In the genomic region with DNA sequence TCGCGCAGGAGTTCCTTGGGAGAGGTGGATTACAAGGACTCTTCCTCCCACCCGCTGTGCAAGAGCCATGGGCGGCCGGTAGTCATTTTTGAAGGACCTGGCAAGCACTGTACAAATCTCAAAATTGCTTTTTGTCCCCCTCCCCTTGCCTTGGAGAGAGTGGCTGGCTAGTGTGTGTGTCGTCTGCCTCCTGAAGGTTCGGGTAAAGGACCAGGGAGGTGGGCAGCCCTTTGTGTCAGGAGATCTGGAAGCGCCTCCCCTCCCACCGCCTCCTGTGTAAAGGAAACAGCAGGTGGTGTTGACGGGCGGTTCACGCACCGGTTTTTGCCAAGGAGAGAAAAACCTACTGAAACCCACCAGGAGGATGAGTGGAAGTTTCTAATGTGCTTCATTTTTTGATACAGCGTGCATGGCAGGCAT, we compare ENCODE assay signal across 8 cellular contexts. TPM values are rescaled to one million over a fixed set of nuclear protein-coding genes. Genes with fewer than 3 reads are reported as not detected.
DNase-seq lines count a peak whose midpoint lies in the region; ATAC-seq and TF ChIP-seq lines count a peak whose summit lies in the region.

No MANE protein-coding gene starts in this region.

- DNase-seq in stimulated activated naive CD8-positive, alpha-beta T cell treated with anti-CD3 and anti-CD28 coated beads, Interleukin-15, Interleukin-2, amounts not matched to agents 100 U/mL and 50 U/mL, for 24 hours = no peak
- DNase-seq in iPS DF 6.9 (ENCODE audit: low read depth, low spot score) = no peak
- DNase-seq in stimulated activated naive CD8-positive, alpha-beta T cell treated with anti-CD3 and anti-CD28 coated beads, Interleukin-15, amount 100 ng/mL, for 72 hours = peak in 1 of 2 donors; percentile 5
- no peak for DNase-seq in sciatic nerve (ENCODE audit: low spot score)
- DNase-seq in activated CD8-positive, alpha-beta memory T cell treated with anti-CD3 and anti-CD28 coated beads, Interleukin-2, amount 50 U/mL, for 4 hours = no peak

- ATAC-seq in stimulated activated naive CD8-positive, alpha-beta T cell treated with anti-CD3 and anti-CD28 coated beads, Interleukin-15, Interleukin-2, amounts not matched to agents 100 U/mL and 50 U/mL, for 24 hours = no peak
- no peak for ATAC-seq in stimulated activated naive CD8-positive, alpha-beta T cell treated with anti-CD3 and anti-CD28 coated beads, Interleukin-15, amount 100 ng/mL, for 72 hours
- ATAC-seq in HG02973 (IDR thresholded peaks at IDR 0.05; ENCODE audit: unreplicated experiment) (no peak), sciatic nerve (no peak)

- H3K4me1 ChIP-seq in iPS DF 6.9 (ENCODE audit: control insufficient read depth, insufficient read depth, low read length) = peaks cover 2% of the 10 kb centered on the region

- H3K36me3 Mint-ChIP-seq in stimulated activated naive CD8-positive, alpha-beta T cell treated with anti-CD3 and anti-CD28 coated beads, Interleukin-15, Interleukin-2, amounts not matched to agents 100 ng/mL and 50 ng/mL, for 24 hours (ENCODE audit: low read depth) = no peaks in the 10 kb centered on the region

- H3K9me3 Mint-ChIP-seq in stimulated activated naive CD8-positive, alpha-beta T cell treated with anti-CD3 and anti-CD28 coated beads, Interleukin-15, Interleukin-2, amounts not matched to agents 100 ng/mL and 50 ng/mL, for 24 hours = no peaks in the 10 kb centered on the region
- H3K9me3 Mint-ChIP-seq in stimulated activated naive CD8-positive, alpha-beta T cell treated with anti-CD3 and anti-CD28 coated beads, Interleukin-15, amount 100 ng/mL, for 72 hours = no peaks in the 10 kb centered on the region

- peak overlapping the region; percentile 94 for H3K4me3 Mint-ChIP-seq in stimulated activated naive CD8-positive, alpha-beta T cell treated with anti-CD3 and anti-CD28 coated beads, Interleukin-15, Interleukin-2, amounts not matched to agents 100 ng/mL and 50 ng/mL, for 24 hours
- H3K4me3 Mint-ChIP-seq in stimulated activated naive CD8-positive, alpha-beta T cell treated with anti-CD3 and anti-CD28 coated beads, Interleukin-15, amount 100 ng/mL, for 72 hours = peak overlapping the region; percentile 97

- no peaks in the 10 kb centered on the region for H3K36me3 ChIP-seq in iPS DF 6.9 (ENCODE audit: control insufficient read depth, insufficient read depth, low read length)

- H3K27me3 Mint-ChIP-seq in stimulated activated naive CD8-positive, alpha-beta T cell treated with anti-CD3 and anti-CD28 coated beads, Interleukin-15, Interleukin-2, amounts not matched to agents 100 ng/mL and 50 ng/mL, for 24 hours = no peaks in the 10 kb centered on the region
- H3K27me3 Mint-ChIP-seq in stimulated activated naive CD8-positive, alpha-beta T cell treated with anti-CD3 and anti-CD28 coated beads, Interleukin-15, amount 100 ng/mL, for 72 hours = no peaks in the 10 kb centered on the region

- TF ChIP-seq CTCF in WI38 (IDR thresholded peaks at IDR 0.05; ENCODE audit: low read depth, low read length) = no peak

- H3K27ac ChIP-seq in iPS DF 6.9 (ENCODE audit: low read length) = no peak overlapping the region

- H3K27ac Mint-ChIP-seq in stimulated activated naive CD8-positive, alpha-beta T cell treated with anti-CD3 and anti-CD28 coated beads, Interleukin-15, Interleukin-2, amounts not matched to agents 100 ng/mL and 50 ng/mL, for 24 hours = peak overlapping the region; percentile 83
- H3K27ac Mint-ChIP-seq in stimulated activated naive CD8-positive, alpha-beta T cell treated with anti-CD3 and anti-CD28 coated beads, Interleukin-15, amount 100 ng/mL, for 72 hours = peak overlapping the region; percentile 16 to 67

- H3K4me1 Mint-ChIP-seq in stimulated activated naive CD8-positive, alpha-beta T cell treated with anti-CD3 and anti-CD28 coated beads, Interleukin-15, Interleukin-2, amounts not matched to agents 100 ng/mL and 50 ng/mL, for 24 hours (ENCODE audit: low read depth) = peaks cover 38% of the 10 kb centered on the region
- peaks cover 60% of the 10 kb centered on the region for H3K4me1 Mint-ChIP-seq in stimulated activated naive CD8-positive, alpha-beta T cell treated with anti-CD3 and anti-CD28 coated beads, Interleukin-15, amount 100 ng/mL, for 72 hours

- intact Hi-C loops in sciatic nerve (cut with DNase I) = no loop called here

- H3K27me3 ChIP-seq in iPS DF 6.9 (ENCODE audit: control insufficient read depth, insufficient read depth, low read length) = no peaks in the 10 kb centered on the region

- WGBS in iPS DF 6.9 (ENCODE audit: insufficient coverage, insufficient read length) = no CpG with 5 or more reads among the region's 14 CpGs

- H3K9me3 ChIP-seq in iPS DF 6.9 (ENCODE audit: control insufficient read depth, insufficient read depth, low read length) = no peaks in the 10 kb centered on the region

- H3K4me3 ChIP-seq in WI38 (ENCODE audit: low read depth, low read length) = peak overlapping the region; percentile 77
- peak overlapping the region; percentile 55; the same call in 1 of the 2 replicates for H3K4me3 ChIP-seq in iPS DF 6.9 (ENCODE audit: low read length)

RNA-seq across cellular contexts. Expression of gene ENTPD6, which starts 1.2 kb away (rescaled TPM):
- total RNA-seq in sciatic nerve = 59.3 TPM

RNA-seq across cellular contexts. Expression of gene PYGB, which starts 51.2 kb away (rescaled TPM):
- 37.9 TPM for total RNA-seq in sciatic nerve
